Comparison of ENCODE assay signal across 8 cellular contexts in genomic region chr7:142357953-142358520, GRCh38.
A peak's percentile ranks its signal among the peaks of the same experiment; 100 is the strongest.
DNase-seq lines count a peak whose midpoint lies in the region; ATAC-seq and TF ChIP-seq lines count a peak whose summit lies in the region.

No MANE protein-coding gene starts in this region.

- no peaks in the 10 kb centered on the region for H3K9me3 ChIP-seq in effector memory CD4-positive, alpha-beta T cell (ENCODE audit: control insufficient read depth, low read length)

- H4K8ac ChIP-seq in mesendoderm (ENCODE audit: low read depth, low read length), result no peak overlapping the region

- peak; percentile 27 to 29 for DNase-seq in stimulated activated CD4-positive, alpha-beta T cell treated with anti-CD3 and anti-CD28 coated beads, Interleukin-2, amount 100 ng/mL, for 24 hours
- DNase-seq in stimulated activated CD4-positive, alpha-beta T cell treated with anti-CD3 and anti-CD28 coated beads, Interleukin-4, amount 100 ng/mL, for 4 hours, result no peak
- DNase-seq in RPMI8226 (peak; percentile 56), dermis microvascular lymphatic vessel endothelial cell (ENCODE audit: low read depth in 2 of 2) (peak; percentile 55 to 71), mesendoderm (peak; percentile 83)
- no peak for DNase-seq in effector memory CD4-positive, alpha-beta T cell

- peak; percentile 83 for TF ChIP-seq RAD21 in Ishikawa (IDR thresholded peaks at IDR 0.05; ENCODE audit: low read depth)

- H3K4me1 ChIP-seq in mesendoderm (ENCODE audit: control insufficient read depth, low read depth, low read length), result no peaks in the 10 kb centered on the region
- peaks cover 14% of the 10 kb centered on the region for H3K4me1 ChIP-seq in effector memory CD4-positive, alpha-beta T cell (ENCODE audit: control insufficient read depth, insufficient read depth, low read length, poor library complexity, severe bottlenecking)

- H2AK5ac ChIP-seq in mesendoderm (ENCODE audit: low read length), result no peak overlapping the region

- WGBS in mesendoderm (ENCODE audit: extremely low coverage, insufficient coverage, low lambda C conversion rate), result no CpG with 5 or more reads among the region's 2 CpGs

- H3K79me2 ChIP-seq in mesendoderm (ENCODE audit: control insufficient read depth, insufficient read depth, low read length), result no peaks in the 10 kb centered on the region

- no peak overlapping the region for H3K4me2 ChIP-seq in mesendoderm (ENCODE audit: low read length)

- no peak overlapping the region for H3K56ac ChIP-seq in mesendoderm (ENCODE audit: low read length)

- H3K4me3 ChIP-seq in mesendoderm (ENCODE audit: low read length), result no peak overlapping the region
- H3K4me3 ChIP-seq in effector memory CD4-positive, alpha-beta T cell (ENCODE audit: insufficient read depth, low read depth, low read length, poor library complexity, severe bottlenecking), result no peak overlapping the region

- no peak overlapping the region for H2BK5ac ChIP-seq in mesendoderm (ENCODE audit: low read length)

- no peaks in the 10 kb centered on the region for H3K36me3 ChIP-seq in mesendoderm (ENCODE audit: control insufficient read depth, insufficient read depth, low read length)
- H3K36me3 ChIP-seq in effector memory CD4-positive, alpha-beta T cell (ENCODE audit: control insufficient read depth, insufficient read depth, low read length), result no peaks in the 10 kb centered on the region

- peak; percentile 90 for ATAC-seq in GM21737 (IDR thresholded peaks at IDR 0.05; ENCODE audit: unreplicated experiment)

- no peak for TF ChIP-seq EP300 in Ishikawa (IDR thresholded peaks at IDR 0.05; ENCODE audit: borderline replicate concordance)

- no peak overlapping the region for H3K4ac ChIP-seq in mesendoderm (ENCODE audit: low read depth, low read length)

- no peak overlapping the region for H2BK15ac ChIP-seq in mesendoderm (replicated peaks; ENCODE audit: low read depth)

- no peak overlapping the region for H2BK120ac ChIP-seq in mesendoderm (ENCODE audit: low read depth, low read length)

- H3K27me3 ChIP-seq in mesendoderm (ENCODE audit: insufficient read depth, low read length, poor library complexity), result no peaks in the 10 kb centered on the region
- no peaks in the 10 kb centered on the region for H3K27me3 ChIP-seq in effector memory CD4-positive, alpha-beta T cell (replicated peaks; ENCODE audit: control insufficient read depth, insufficient read depth, low read length, poor library complexity, severe bottlenecking)

- H3K27ac ChIP-seq in mesendoderm (ENCODE audit: low read depth, low read length), result no peak overlapping the region
- no peak overlapping the region for H3K27ac ChIP-seq in effector memory CD4-positive, alpha-beta T cell (ENCODE audit: insufficient read depth, low read length, poor library complexity, severe bottlenecking)

- H3K18ac ChIP-seq in mesendoderm (ENCODE audit: low read length), result no peak overlapping the region

- H3K79me1 ChIP-seq in mesendoderm (ENCODE audit: low read length), result no peaks in the 10 kb centered on the region

- no peak overlapping the region for H3K23ac ChIP-seq in mesendoderm (ENCODE audit: low read length)

- H3K9ac ChIP-seq in mesendoderm (ENCODE audit: low read length), result no peak overlapping the region

- no peak overlapping the region for H4K5ac ChIP-seq in mesendoderm (ENCODE audit: low read length)

TF ChIP-seq in Ishikawa, 13 proteins besides CTCF, POLR2A, EP300 and RAD21:
- no peak for TF ChIP-seq CEBPB (IDR thresholded peaks at IDR 0.05)
- no peak for TF ChIP-seq TCF12 (IDR thresholded peaks at IDR 0.05; ENCODE audit: low read depth)
- TF ChIP-seq REST (IDR thresholded peaks at IDR 0.05; ENCODE audit: low read depth), result no peak
- no peak for TF ChIP-seq USF1 (IDR thresholded peaks at IDR 0.05)
- TF ChIP-seq TEAD4 (IDR thresholded peaks at IDR 0.05), result no peak
- no peak for TF ChIP-seq MAX (IDR thresholded peaks at IDR 0.05)
- no peak for TF ChIP-seq CREB1 (IDR thresholded peaks at IDR 0.05; ENCODE audit: low read depth)
- TF ChIP-seq NFIC (IDR thresholded peaks at IDR 0.05), result no peak
- TF ChIP-seq YY1 (IDR thresholded peaks at IDR 0.05; ENCODE audit: low read depth), result no peak
- TF ChIP-seq TAF1 (IDR thresholded peaks at IDR 0.05; ENCODE audit: low read depth), result no peak
- no peak for TF ChIP-seq FOXM1 (IDR thresholded peaks at IDR 0.05; ENCODE audit: borderline replicate concordance, low read depth)
- no peak for TF ChIP-seq EGR1 (IDR thresholded peaks at IDR 0.05)
- TF ChIP-seq ZBTB7A (IDR thresholded peaks at IDR 0.05; ENCODE audit: low read depth), result no peak

Comparison
In these comparisons a context has a peak if more than half of its experiments do, and no peak if none do; other contexts are left out.
1. DNase-seq: peak in stimulated activated CD4-positive, alpha-beta T cell treated with anti-CD3 and anti-CD28 coated beads, Interleukin-2, amount 100 ng/mL, for 24 hours (2 of 2), RPMI8226 (single experiment), dermis microvascular lymphatic vessel endothelial cell (2 of 2) and mesendoderm (single experiment); none in stimulated activated CD4-positive, alpha-beta T cell treated with anti-CD3 and anti-CD28 coated beads, Interleukin-4, amount 100 ng/mL, for 4 hours (0 of 2) and effector memory CD4-positive, alpha-beta T cell (0 of 3).